ENCODE assay signal across 1 cellular context in the genomic region with DNA sequence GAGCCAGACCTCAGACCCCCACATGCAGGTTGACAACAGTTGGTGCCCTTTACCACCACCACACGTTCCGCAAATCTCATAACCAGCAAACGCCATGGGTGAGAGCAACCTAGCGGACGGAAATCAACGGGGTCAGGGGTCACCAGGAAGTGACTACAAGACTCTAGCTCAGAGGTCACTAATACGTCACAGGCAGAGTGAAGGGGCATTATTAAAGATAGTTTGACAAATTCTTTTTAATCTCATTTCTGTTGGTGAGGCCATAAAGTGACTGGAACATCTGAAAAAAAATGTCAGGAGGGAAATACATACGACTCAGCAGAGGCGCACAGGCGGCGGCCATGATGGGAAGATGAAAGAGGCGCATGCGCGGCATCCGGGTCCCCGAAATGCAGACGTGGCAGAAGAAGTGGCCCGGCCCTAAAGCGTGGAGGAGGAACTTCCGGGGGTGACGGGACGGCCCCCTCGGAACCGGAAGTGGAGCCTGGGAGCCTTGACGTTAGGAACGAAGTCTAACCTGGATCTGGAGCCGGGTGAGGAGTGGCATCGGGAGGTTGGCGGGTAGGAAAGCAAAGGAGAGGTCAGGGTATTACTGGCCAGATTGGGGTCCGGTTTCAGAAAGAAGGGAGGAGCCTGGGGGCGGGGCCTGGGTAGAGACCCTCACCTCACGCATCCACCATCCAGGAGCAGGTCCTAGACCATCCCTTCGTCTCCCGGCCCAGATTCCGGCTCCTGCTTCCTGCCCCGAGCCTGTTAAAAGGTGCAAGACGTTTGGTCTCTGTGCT.
A peak's percentile ranks its signal among the peaks of the same experiment; 100 is the strongest.
TF ChIP-seq lines count a peak whose summit lies in the region.

A gene with protein sequence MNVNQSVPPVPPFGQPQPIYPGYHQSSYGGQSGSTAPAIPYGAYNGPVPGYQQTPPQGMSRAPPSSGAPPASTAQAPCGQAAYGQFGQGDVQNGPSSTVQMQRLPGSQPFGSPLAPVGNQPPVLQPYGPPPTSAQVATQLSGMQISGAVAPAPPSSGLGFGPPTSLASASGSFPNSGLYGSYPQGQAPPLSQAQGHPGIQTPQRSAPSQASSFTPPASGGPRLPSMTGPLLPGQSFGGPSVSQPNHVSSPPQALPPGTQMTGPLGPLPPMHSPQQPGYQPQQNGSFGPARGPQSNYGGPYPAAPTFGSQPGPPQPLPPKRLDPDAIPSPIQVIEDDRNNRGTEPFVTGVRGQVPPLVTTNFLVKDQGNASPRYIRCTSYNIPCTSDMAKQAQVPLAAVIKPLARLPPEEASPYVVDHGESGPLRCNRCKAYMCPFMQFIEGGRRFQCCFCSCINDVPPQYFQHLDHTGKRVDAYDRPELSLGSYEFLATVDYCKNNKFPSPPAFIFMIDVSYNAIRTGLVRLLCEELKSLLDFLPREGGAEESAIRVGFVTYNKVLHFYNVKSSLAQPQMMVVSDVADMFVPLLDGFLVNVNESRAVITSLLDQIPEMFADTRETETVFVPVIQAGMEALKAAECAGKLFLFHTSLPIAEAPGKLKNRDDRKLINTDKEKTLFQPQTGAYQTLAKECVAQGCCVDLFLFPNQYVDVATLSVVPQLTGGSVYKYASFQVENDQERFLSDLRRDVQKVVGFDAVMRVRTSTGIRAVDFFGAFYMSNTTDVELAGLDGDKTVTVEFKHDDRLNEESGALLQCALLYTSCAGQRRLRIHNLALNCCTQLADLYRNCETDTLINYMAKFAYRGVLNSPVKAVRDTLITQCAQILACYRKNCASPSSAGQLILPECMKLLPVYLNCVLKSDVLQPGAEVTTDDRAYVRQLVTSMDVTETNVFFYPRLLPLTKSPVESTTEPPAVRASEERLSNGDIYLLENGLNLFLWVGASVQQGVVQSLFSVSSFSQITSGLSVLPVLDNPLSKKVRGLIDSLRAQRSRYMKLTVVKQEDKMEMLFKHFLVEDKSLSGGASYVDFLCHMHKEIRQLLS (plus strand): TSS at position 468 of the 785 bp plus-strand sequence. CDS start 2,461 bp downstream, outside the sequence.

TF ChIP-seq in IMR-90, 13 proteins besides CTCF, POLR2A, EP300 and RAD21 (continued from another document):
- TF ChIP-seq, protein P1, sequence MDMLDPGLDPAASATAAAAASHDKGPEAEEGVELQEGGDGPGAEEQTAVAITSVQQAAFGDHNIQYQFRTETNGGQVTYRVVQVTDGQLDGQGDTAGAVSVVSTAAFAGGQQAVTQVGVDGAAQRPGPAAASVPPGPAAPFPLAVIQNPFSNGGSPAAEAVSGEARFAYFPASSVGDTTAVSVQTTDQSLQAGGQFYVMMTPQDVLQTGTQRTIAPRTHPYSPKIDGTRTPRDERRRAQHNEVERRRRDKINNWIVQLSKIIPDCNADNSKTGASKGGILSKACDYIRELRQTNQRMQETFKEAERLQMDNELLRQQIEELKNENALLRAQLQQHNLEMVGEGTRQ (IDR thresholded peaks at IDR 0.05; ENCODE audit: low read depth, low read length), result no peak; the same call in 1 of the 2 replicates
- TF ChIP-seq SMC3 (IDR thresholded peaks at IDR 0.05; ENCODE audit: low read depth, low read length) (no peak), BHLHE40 (IDR thresholded peaks at IDR 0.05; ENCODE audit: low read depth, low read length) (no peak), MAZ (IDR thresholded peaks at IDR 0.05; ENCODE audit: borderline replicate concordance, low read depth, low read length) (peak; percentile 88)
